In genomic region chr16:17590711-17591654, GRCh38 we compare ENCODE assay signal across 1 cellular context.
TF ChIP-seq lines count a peak whose summit lies in the region.

No MANE protein-coding gene starts in this region.

TF ChIP-seq in K562, 482 proteins besides CTCF, POLR2A, EP300 and RAD21 (continued from another document and continues in another):
- no peak for TF ChIP-seq MBD2 (IDR thresholded peaks at IDR 0.05; ENCODE audit: borderline replicate concordance, low read depth)
- TF ChIP-seq ZZZ3 (IDR thresholded peaks at IDR 0.05): no peak
- TF ChIP-seq ZNF764 (CRISPR knock-in tag; IDR thresholded peaks at IDR 0.05; ENCODE audit: low read depth): no peak
- no peak; the same call in 1 of the 2 replicates for TF ChIP-seq NR4A1 (CRISPR knock-in tag; IDR thresholded peaks at IDR 0.05)
- TF ChIP-seq NR4A1 (tag; IDR thresholded peaks at IDR 0.05): peak; percentile 99
- TF ChIP-seq CSDE1 (IDR thresholded peaks at IDR 0.05): no peak
- TF ChIP-seq NBN (IDR thresholded peaks at IDR 0.05; ENCODE audit: low read depth): no peak
- TF ChIP-seq CBX2 (IDR thresholded peaks at IDR 0.05; ENCODE audit: insufficient read depth, low read length, poor library complexity, severe bottlenecking): no peak
- TF ChIP-seq SIN3A (IDR thresholded peaks at IDR 0.05; ENCODE audit: borderline replicate concordance in 2 of 2, control insufficient read depth in 1 of 2, low read depth in 2 of 2, low read length in 2 of 2): no peak
- TF ChIP-seq MNT (conservative IDR thresholded peaks at IDR 0.05): peak in 1 of 2 experiments; percentile 31; a peak in 1 of 4 replicates
- peak; percentile 88 for TF ChIP-seq ZFPM2 (CRISPR knock-in tag; IDR thresholded peaks at IDR 0.05)
- no peak for TF ChIP-seq ZNF24 (IDR thresholded peaks at IDR 0.05)
- no peak for TF ChIP-seq TFAP4 (CRISPR knock-in tag; IDR thresholded peaks at IDR 0.05; ENCODE audit: borderline replicate concordance)
- TF ChIP-seq PYGO2 (tag; IDR thresholded peaks at IDR 0.05): peak; percentile 96
- TF ChIP-seq ZNF408 (CRISPR knock-in tag; IDR thresholded peaks at IDR 0.05; ENCODE audit: low read depth): no peak
- TF ChIP-seq EGR1 (conservative IDR thresholded peaks at IDR 0.05): no peak
- 0 out of 2 replicates have a peak, but pooled peaks have one; percentile 31 for TF ChIP-seq SNAPC5 (CRISPR knock-in tag; IDR thresholded peaks at IDR 0.05)
- no peak for TF ChIP-seq ARNT (IDR thresholded peaks at IDR 0.05)
- TF ChIP-seq ZNF407 (IDR thresholded peaks at IDR 0.05; ENCODE audit: low read depth): no peak
- TF ChIP-seq CEBPB (tag; IDR thresholded peaks at IDR 0.05): no peak
- TF ChIP-seq ZNF778 (CRISPR knock-in tag; IDR thresholded peaks at IDR 0.05): no peak
- TF ChIP-seq PRMT5 (CRISPR knock-in tag; IDR thresholded peaks at IDR 0.05): no peak
- TF ChIP-seq SUPT5H (IDR thresholded peaks at IDR 0.05): no peak
- TF ChIP-seq, protein P1, sequence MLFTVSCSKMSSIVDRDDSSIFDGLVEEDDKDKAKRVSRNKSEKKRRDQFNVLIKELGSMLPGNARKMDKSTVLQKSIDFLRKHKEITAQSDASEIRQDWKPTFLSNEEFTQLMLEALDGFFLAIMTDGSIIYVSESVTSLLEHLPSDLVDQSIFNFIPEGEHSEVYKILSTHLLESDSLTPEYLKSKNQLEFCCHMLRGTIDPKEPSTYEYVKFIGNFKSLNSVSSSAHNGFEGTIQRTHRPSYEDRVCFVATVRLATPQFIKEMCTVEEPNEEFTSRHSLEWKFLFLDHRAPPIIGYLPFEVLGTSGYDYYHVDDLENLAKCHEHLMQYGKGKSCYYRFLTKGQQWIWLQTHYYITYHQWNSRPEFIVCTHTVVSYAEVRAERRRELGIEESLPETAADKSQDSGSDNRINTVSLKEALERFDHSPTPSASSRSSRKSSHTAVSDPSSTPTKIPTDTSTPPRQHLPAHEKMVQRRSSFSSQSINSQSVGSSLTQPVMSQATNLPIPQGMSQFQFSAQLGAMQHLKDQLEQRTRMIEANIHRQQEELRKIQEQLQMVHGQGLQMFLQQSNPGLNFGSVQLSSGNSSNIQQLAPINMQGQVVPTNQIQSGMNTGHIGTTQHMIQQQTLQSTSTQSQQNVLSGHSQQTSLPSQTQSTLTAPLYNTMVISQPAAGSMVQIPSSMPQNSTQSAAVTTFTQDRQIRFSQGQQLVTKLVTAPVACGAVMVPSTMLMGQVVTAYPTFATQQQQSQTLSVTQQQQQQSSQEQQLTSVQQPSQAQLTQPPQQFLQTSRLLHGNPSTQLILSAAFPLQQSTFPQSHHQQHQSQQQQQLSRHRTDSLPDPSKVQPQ (CRISPR knock-in tag; IDR thresholded peaks at IDR 0.05; ENCODE audit: borderline replicate concordance): no peak; the same call in 1 of the 2 replicates
- peak; percentile 22; the same call in 1 of the 2 replicates for TF ChIP-seq SPI1 (IDR thresholded peaks at IDR 0.05; ENCODE audit: borderline replicate concordance, low read depth, low read length)
- TF ChIP-seq CGGBP1 (CRISPR knock-in tag; IDR thresholded peaks at IDR 0.05): no peak
- TF ChIP-seq, protein P2, sequence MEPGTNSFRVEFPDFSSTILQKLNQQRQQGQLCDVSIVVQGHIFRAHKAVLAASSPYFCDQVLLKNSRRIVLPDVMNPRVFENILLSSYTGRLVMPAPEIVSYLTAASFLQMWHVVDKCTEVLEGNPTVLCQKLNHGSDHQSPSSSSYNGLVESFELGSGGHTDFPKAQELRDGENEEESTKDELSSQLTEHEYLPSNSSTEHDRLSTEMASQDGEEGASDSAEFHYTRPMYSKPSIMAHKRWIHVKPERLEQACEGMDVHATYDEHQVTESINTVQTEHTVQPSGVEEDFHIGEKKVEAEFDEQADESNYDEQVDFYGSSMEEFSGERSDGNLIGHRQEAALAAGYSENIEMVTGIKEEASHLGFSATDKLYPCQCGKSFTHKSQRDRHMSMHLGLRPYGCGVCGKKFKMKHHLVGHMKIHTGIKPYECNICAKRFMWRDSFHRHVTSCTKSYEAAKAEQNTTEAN (CRISPR knock-in tag; IDR thresholded peaks at IDR 0.05): no peak
- TF ChIP-seq ZNF780A (CRISPR knock-in tag; IDR thresholded peaks at IDR 0.05): no peak
- TF ChIP-seq ZBTB11 (CRISPR knock-in tag; IDR thresholded peaks at IDR 0.05): peak in 1 of 3 experiments; percentile 54; a peak in 1 of 6 replicates
- TF ChIP-seq, protein P3, sequence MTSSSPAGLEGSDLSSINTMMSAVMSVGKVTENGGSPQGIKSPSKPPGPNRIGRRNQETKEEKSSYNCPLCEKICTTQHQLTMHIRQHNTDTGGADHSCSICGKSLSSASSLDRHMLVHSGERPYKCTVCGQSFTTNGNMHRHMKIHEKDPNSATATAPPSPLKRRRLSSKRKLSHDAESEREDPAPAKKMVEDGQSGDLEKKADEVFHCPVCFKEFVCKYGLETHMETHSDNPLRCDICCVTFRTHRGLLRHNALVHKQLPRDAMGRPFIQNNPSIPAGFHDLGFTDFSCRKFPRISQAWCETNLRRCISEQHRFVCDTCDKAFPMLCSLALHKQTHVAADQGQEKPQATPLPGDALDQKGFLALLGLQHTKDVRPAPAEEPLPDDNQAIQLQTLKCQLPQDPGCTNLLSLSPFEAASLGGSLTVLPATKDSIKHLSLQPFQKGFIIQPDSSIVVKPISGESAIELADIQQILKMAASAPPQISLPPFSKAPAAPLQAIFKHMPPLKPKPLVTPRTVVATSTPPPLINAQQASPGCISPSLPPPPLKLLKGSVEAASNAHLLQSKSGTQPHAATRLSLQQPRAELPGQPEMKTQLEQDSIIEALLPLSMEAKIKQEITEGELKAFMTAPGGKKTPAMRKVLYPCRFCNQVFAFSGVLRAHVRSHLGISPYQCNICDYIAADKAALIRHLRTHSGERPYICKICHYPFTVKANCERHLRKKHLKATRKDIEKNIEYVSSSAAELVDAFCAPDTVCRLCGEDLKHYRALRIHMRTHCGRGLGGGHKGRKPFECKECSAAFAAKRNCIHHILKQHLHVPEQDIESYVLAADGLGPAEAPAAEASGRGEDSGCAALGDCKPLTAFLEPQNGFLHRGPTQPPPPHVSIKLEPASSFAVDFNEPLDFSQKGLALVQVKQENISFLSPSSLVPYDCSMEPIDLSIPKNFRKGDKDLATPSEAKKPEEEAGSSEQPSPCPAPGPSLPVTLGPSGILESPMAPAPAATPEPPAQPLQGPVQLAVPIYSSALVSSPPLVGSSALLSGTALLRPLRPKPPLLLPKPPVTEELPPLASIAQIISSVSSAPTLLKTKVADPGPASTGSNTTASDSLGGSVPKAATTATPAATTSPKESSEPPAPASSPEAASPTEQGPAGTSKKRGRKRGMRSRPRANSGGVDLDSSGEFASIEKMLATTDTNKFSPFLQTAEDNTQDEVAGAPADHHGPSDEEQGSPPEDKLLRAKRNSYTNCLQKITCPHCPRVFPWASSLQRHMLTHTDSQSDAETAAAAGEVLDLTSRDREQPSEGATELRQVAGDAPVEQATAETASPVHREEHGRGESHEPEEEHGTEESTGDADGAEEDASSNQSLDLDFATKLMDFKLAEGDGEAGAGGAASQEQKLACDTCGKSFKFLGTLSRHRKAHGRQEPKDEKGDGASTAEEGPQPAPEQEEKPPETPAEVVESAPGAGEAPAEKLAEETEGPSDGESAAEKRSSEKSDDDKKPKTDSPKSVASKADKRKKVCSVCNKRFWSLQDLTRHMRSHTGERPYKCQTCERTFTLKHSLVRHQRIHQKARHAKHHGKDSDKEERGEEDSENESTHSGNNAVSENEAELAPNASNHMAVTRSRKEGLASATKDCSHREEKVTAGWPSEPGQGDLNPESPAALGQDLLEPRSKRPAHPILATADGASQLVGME (CRISPR knock-in tag; IDR thresholded peaks at IDR 0.05): peak; percentile 98
- no peak for TF ChIP-seq POLR2AphosphoS5 (IDR thresholded peaks at IDR 0.05; ENCODE audit: control insufficient read depth, insufficient read depth, low read depth, low read length)
- no peak for TF ChIP-seq EZH2 (IDR thresholded peaks at IDR 0.05; ENCODE audit: borderline replicate concordance, low read depth, low read length)
- TF ChIP-seq PHB (CRISPR knock-in tag; IDR thresholded peaks at IDR 0.05): no peak
